Comparison of ENCODE assay signal across 1 cellular context in genomic region chr12:104276192-104277131, GRCh38.
TF ChIP-seq lines count a peak whose summit lies in the region.

No MANE protein-coding gene starts in this region.

TF ChIP-seq in SK-N-SH, 30 proteins besides CTCF, POLR2A, EP300 and RAD21 (continued from another document):
- TF ChIP-seq REST (IDR thresholded peaks at IDR 0.05; ENCODE audit: low read depth, low read length) = no peak
- TF ChIP-seq POLR2AphosphoS5 (IDR thresholded peaks at IDR 0.05; ENCODE audit: low read depth, low read length) = no peak
- no peak for TF ChIP-seq USF2 (IDR thresholded peaks at IDR 0.05; ENCODE audit: borderline replicate concordance, low read depth, low read length)
- no peak for TF ChIP-seq IRF3 (IDR thresholded peaks at IDR 0.05; ENCODE audit: low read depth, low read length)
- TF ChIP-seq YY1 (IDR thresholded peaks at IDR 0.05; ENCODE audit: low read depth) = no peak
- TF ChIP-seq PBX3 (IDR thresholded peaks at IDR 0.05) = no peak
- no peak for TF ChIP-seq FOXJ3 (CRISPR knock-in tag; IDR thresholded peaks at IDR 0.05)
